Comparison of ENCODE assay signal across 26 cellular contexts in genomic region chr6:127858992-127859391, GRCh38. TPM values are rescaled to one million over a fixed set of nuclear protein-coding genes. Genes with fewer than 3 reads are reported as not detected.
DNase-seq lines count a peak whose midpoint lies in the region; ATAC-seq and TF ChIP-seq lines count a peak whose summit lies in the region.
"Had no signal": no experiment of that assay in that cellular context is flagged by ENCODE, and none has a peak within 500 bp of the region (broad histone marks: within the 10 kb centered on the region; RNA-seq: fewer than 3 reads in every experiment).

No MANE protein-coding gene starts in this region.

- BruUV-seq in PC-9 (replicated peaks; lab: Mats Ljungman, UMichigan): no TSS peak

- intact Hi-C loops in PC-9 (cut with micrococcal nuclease; ENCODE audit: unreplicated experiment): loop anchor here (5.0 kb wide), 2 partner anchors 113 to 873 kb away; no protein-coding TSS in a partner anchor

- no peaks in the 10 kb centered on the region for H3K27me3 ChIP-seq in PC-9 (ENCODE audit: insufficient read depth, low read depth)
- H3K27me3 ChIP-seq: dorsolateral prefrontal cortex, neural progenitor cell, tibial nerve had no signal

- peak overlapping the region; percentile 89 for H3K27ac Mint-ChIP-seq in activated naive CD4-positive, alpha-beta T cell treated with anti-CD3 and anti-CD28 coated beads, Interleukin-2, amount 50 U/mL, for 24 hours
- H3K27ac Mint-ChIP-seq in activated naive CD8-positive, alpha-beta T cell treated with anti-CD3 and anti-CD28 coated beads for 36 hours: peak overlapping the region; percentile 73
- H3K27ac Mint-ChIP-seq in stimulated activated naive CD8-positive, alpha-beta T cell treated with anti-CD3 and anti-CD28 coated beads, Interleukin-15, amount 100 ng/mL, for 72 hours: peak overlapping the region in 1 of 2 donors; percentile 82
- H3K27ac Mint-ChIP-seq: neural progenitor cell had no signal

- DNase-seq in activated naive CD4-positive, alpha-beta T cell (lab: John Stamatoyannopoulos, UW): no peak
- DNase-seq in activated naive CD8-positive, alpha-beta T cell treated with anti-CD3 and anti-CD28 coated beads for 36 hours: no peak
- DNase-seq in stimulated activated naive CD8-positive, alpha-beta T cell treated with anti-CD3 and anti-CD28 coated beads, Interleukin-15, amount 100 ng/mL, for 72 hours: no peak
- DNase-seq in NCI-H2196 treated with DMSO at 0.1 percent for 48 hours (lab: John Stamatoyannopoulos, UW; ENCODE audit: unreplicated experiment) (no peak), PC-9 (no peak)
- DNase-seq: activated CD4-positive, alpha-beta T cell treated with anti-CD3 and anti-CD28 coated beads for 4 hours; activated CD8-positive, alpha-beta memory T cell treated with anti-CD3 and anti-CD28 coated beads, Interleukin-2, amount 50 U/mL, for 48 hours; DMS 273 treated with DMSO at 0.1 percent for 48 hours; dorsolateral prefrontal cortex; GOT3; KBM-7; kidney; mucosa of descending colon; NCI-H524 had no signal

- peaks cover 15% of the 10 kb centered on the region for H3K36me3 Mint-ChIP-seq in activated naive CD4-positive, alpha-beta T cell treated with anti-CD3 and anti-CD28 coated beads, Interleukin-2, amount 50 U/mL, for 24 hours
- H3K36me3 Mint-ChIP-seq in activated naive CD8-positive, alpha-beta T cell treated with anti-CD3 and anti-CD28 coated beads for 36 hours: peaks cover 48% of the 10 kb centered on the region
- H3K36me3 Mint-ChIP-seq: neural progenitor cell had no signal

- H2AFZ ChIP-seq in PC-9: no peak overlapping the region
- H2AFZ ChIP-seq: neural progenitor cell had no signal

- H3K4me1 ChIP-seq in PC-9 (replicated peaks; ENCODE audit: insufficient read depth): no peaks in the 10 kb centered on the region
- H3K4me1 ChIP-seq: tibial nerve had no signal

- POLR2A ChIA-PET in PC-9 (lab: Charles Lee; ENCODE audit: unreplicated experiment): interaction anchor here (0.6 kb wide), 1 partner anchor 506 kb away, joined by 3 read pairs; no protein-coding TSS in a partner anchor

- no peak overlapping the region for H3K4me3 ChIP-seq in PC-9
- H3K4me3 ChIP-seq: dorsolateral prefrontal cortex, lung, mucosa of descending colon, neural progenitor cell, tibial nerve had no signal

- H3K9me3 ChIP-seq in KOPT-K1 (ENCODE audit: insufficient read depth, low read length, poor library complexity, severe bottlenecking) (no peaks in the 10 kb centered on the region), PC-9 (ENCODE audit: insufficient read depth, low read depth) (no peaks in the 10 kb centered on the region)
- H3K9me3 ChIP-seq: mucosa of descending colon, tibial nerve had no signal

- no peak for TF ChIP-seq CTCF in PC-9 (conservative IDR thresholded peaks at IDR 0.05)

- H3K4me2 ChIP-seq in PC-9: no peak overlapping the region
- H3K4me2 ChIP-seq: neural progenitor cell had no signal

- H3K79me2 ChIP-seq in PC-9 (ENCODE audit: low read depth): no peaks in the 10 kb centered on the region

- H3K9me2 ChIP-seq in PC-9 (ENCODE audit: insufficient read depth): no peaks in the 10 kb centered on the region

- H4K20me1 ChIP-seq in PC-9 (ENCODE audit: insufficient read depth): no peaks in the 10 kb centered on the region

- H3K4me3 Mint-ChIP-seq in activated naive CD4-positive, alpha-beta T cell treated with anti-CD3 and anti-CD28 coated beads, Interleukin-2, amount 50 U/mL, for 24 hours: peak overlapping the region; percentile 15
- peak overlapping the region; percentile 19 for H3K4me3 Mint-ChIP-seq in activated naive CD8-positive, alpha-beta T cell treated with anti-CD3 and anti-CD28 coated beads for 36 hours
- H3K4me3 Mint-ChIP-seq in stimulated activated naive CD8-positive, alpha-beta T cell treated with anti-CD3 and anti-CD28 coated beads, Interleukin-15, amount 100 ng/mL, for 72 hours: peak overlapping the region; percentile 34 to 69
- H3K4me3 Mint-ChIP-seq: neural progenitor cell had no signal

- no peaks in the 10 kb centered on the region for H3K27me3 Mint-ChIP-seq in activated naive CD4-positive, alpha-beta T cell treated with anti-CD3 and anti-CD28 coated beads, Interleukin-2, amount 50 U/mL, for 24 hours
- H3K27me3 Mint-ChIP-seq in activated naive CD8-positive, alpha-beta T cell treated with anti-CD3 and anti-CD28 coated beads for 36 hours: no peaks in the 10 kb centered on the region
- no peaks in the 10 kb centered on the region for H3K27me3 Mint-ChIP-seq in stimulated activated naive CD8-positive, alpha-beta T cell treated with anti-CD3 and anti-CD28 coated beads, Interleukin-15, amount 100 ng/mL, for 72 hours

- peak; percentile 82 for ATAC-seq in stimulated activated naive CD8-positive, alpha-beta T cell treated with anti-CD3 and anti-CD28 coated beads, Interleukin-15, amount 100 ng/mL, for 72 hours
- ATAC-seq: mucosa of descending colon, sciatic nerve had no signal

- no peaks in the 10 kb centered on the region for H3F3A ChIP-seq in PC-9 (ENCODE audit: insufficient read depth, low read depth)

- peak overlapping the region; percentile 36 for H3K27ac ChIP-seq in KOPT-K1 (ENCODE audit: low read depth, low read length, poor library complexity, severe bottlenecking)
- no peak overlapping the region for H3K27ac ChIP-seq in PC-9
- H3K27ac ChIP-seq: C4-2B, neural progenitor cell, tibial nerve had no signal

- CTCF ChIA-PET in PC-9 (lab: Charles Lee): no interaction called here

- peaks cover 74% of the 10 kb centered on the region for H3K4me1 Mint-ChIP-seq in activated naive CD4-positive, alpha-beta T cell treated with anti-CD3 and anti-CD28 coated beads, Interleukin-2, amount 50 U/mL, for 24 hours
- peaks cover 70% of the 10 kb centered on the region for H3K4me1 Mint-ChIP-seq in activated naive CD8-positive, alpha-beta T cell treated with anti-CD3 and anti-CD28 coated beads for 36 hours
- peaks cover 70% of the 10 kb centered on the region for H3K4me1 Mint-ChIP-seq in stimulated activated naive CD8-positive, alpha-beta T cell treated with anti-CD3 and anti-CD28 coated beads, Interleukin-15, amount 100 ng/mL, for 72 hours
- H3K4me1 Mint-ChIP-seq: neural progenitor cell had no signal

- H3K36me3 ChIP-seq in KOPT-K1 (ENCODE audit: insufficient read depth, low read length) (peaks cover 45% of the 10 kb centered on the region), PC-9 (ENCODE audit: low read depth) (no peaks in the 10 kb centered on the region)
- H3K36me3 ChIP-seq: neural progenitor cell, tibial nerve had no signal

- H3K9me3 Mint-ChIP-seq in activated naive CD4-positive, alpha-beta T cell treated with anti-CD3 and anti-CD28 coated beads, Interleukin-2, amount 50 U/mL, for 24 hours: no peaks in the 10 kb centered on the region
- peaks cover 2% of the 10 kb centered on the region for H3K9me3 Mint-ChIP-seq in activated naive CD8-positive, alpha-beta T cell treated with anti-CD3 and anti-CD28 coated beads for 36 hours
- no peaks in the 10 kb centered on the region for H3K9me3 Mint-ChIP-seq in stimulated activated naive CD8-positive, alpha-beta T cell treated with anti-CD3 and anti-CD28 coated beads, Interleukin-15, amount 100 ng/mL, for 72 hours
- H3K9me3 Mint-ChIP-seq: neural progenitor cell had no signal

RNA-seq across cellular contexts. Expression of gene THEMIS, which starts 41.9 kb away (rescaled TPM):
- total RNA-seq in activated naive CD8-positive, alpha-beta T cell treated with anti-CD3 and anti-CD28 coated beads for 36 hours: 10 to 100 TPM; 48.3 to 49.7 TPM
- not detected in 2 replicates for total RNA-seq in PC-9 (2021)
- total RNA-seq: endothelial cell of umbilical vein, glomerular endothelial cell, HT1080, RPMI7951, SK-MEL-5 had no signal

Comparison
In these comparisons a context has a peak if more than half of its experiments do, and no peak if none do; other contexts are left out.
1. RNA of gene THEMIS, which starts 41.9 kb away (total RNA-seq): 48.3 to 49.7 TPM in activated naive CD8-positive, alpha-beta T cell treated with anti-CD3 and anti-CD28 coated beads for 36 hours; not detected in PC-9; every median in the first group is over 10 times any median in the second.
2. Peak in every context shown above with its lines, with median percentiles within 50 percentile points of each other: H3K4me3 Mint-ChIP-seq.